In the genomic region with DNA sequence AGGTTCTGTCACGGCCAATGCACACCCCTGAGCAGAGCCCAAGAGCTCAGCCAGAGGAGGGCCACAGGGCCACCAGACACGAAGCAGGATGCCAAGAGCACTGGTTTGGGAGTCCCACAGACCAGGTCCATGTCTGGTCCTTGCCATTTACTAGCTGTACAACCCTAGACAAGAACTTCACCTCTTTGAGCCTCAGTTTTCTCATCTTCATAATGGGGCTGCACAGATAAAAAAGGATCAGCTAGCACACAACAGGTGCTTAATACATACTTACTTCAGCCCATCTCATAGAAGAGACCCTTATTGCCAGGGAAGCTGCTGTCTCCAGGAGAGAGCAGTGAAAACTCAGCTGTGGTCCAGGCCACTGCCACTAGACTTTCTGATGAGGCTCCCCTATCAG, we compare ENCODE assay signal across 1 cellular context.
TF ChIP-seq lines count a peak whose summit lies in the region.

No MANE protein-coding gene starts in this region.

TF ChIP-seq in K562, 482 proteins besides CTCF, POLR2A, EP300 and RAD21:
- TF ChIP-seq THAP12 (CRISPR knock-in tag; IDR thresholded peaks at IDR 0.05) (no peak), ZNF444 (CRISPR knock-in tag; IDR thresholded peaks at IDR 0.05) (no peak), ARHGAP35 (IDR thresholded peaks at IDR 0.05; ENCODE audit: partially characterized antibody) (no peak), POLR2G (IDR thresholded peaks at IDR 0.05; ENCODE audit: low read depth, low read length) (no peak), RBM25 (IDR thresholded peaks at IDR 0.05; ENCODE audit: low read depth, low read length, severe bottlenecking) (peak; percentile 68), FOSL1 (tag; conservative IDR thresholded peaks at IDR 0.05) (no peak), POLR2B (IDR thresholded peaks at IDR 0.05; ENCODE audit: low read depth, partially characterized antibody) (no peak), IRF9 (tag; IDR thresholded peaks at IDR 0.05) (no peak), ZKSCAN3 (CRISPR knock-in tag; IDR thresholded peaks at IDR 0.05) (no peak), PHF8 (IDR thresholded peaks at IDR 0.05; ENCODE audit: borderline replicate concordance, low read length) (no peak), NONO (IDR thresholded peaks at IDR 0.05; ENCODE audit: low read depth in 2 of 2, low read length in 1 of 2) (no peak), CHD4 (IDR thresholded peaks at IDR 0.05; ENCODE audit: insufficient read depth, insufficient replicate concordance, low read depth, low read length, poor library complexity, severe bottlenecking) (no peak), PREB (CRISPR knock-in tag; IDR thresholded peaks at IDR 0.05) (no peak), ZHX1 (conservative IDR thresholded peaks at IDR 0.05; ENCODE audit: low read length) (no peak), UBTF (IDR thresholded peaks at IDR 0.05; ENCODE audit: borderline replicate concordance in 1 of 2, low read depth in 2 of 2, low read length in 2 of 2) (no peak), ADNP (tag; IDR thresholded peaks at IDR 0.05) (no peak), GABPB1 (CRISPR knock-in tag; IDR thresholded peaks at IDR 0.05) (no peak), IRF2 (CRISPR knock-in tag; IDR thresholded peaks at IDR 0.05) (no peak), NCOA1 (IDR thresholded peaks at IDR 0.05; ENCODE audit: low read depth) (no peak), ZNF668 (CRISPR knock-in tag; IDR thresholded peaks at IDR 0.05) (no peak), BCOR (IDR thresholded peaks at IDR 0.05) (peak; percentile 73), SMARCE1 (IDR thresholded peaks at IDR 0.05) (no peak), KHSRP (IDR thresholded peaks at IDR 0.05) (no peak), KDM1A (IDR thresholded peaks at IDR 0.05) (peak in 1 of 2 experiments; percentile 44; a peak in 2 of 4 replicates), SIN3B (IDR thresholded peaks at IDR 0.05; ENCODE audit: low read depth) (no peak), XRCC5 (IDR thresholded peaks at IDR 0.05; ENCODE audit: low read depth, low read length) (no peak)
TF ChIP-seq in K562: peak in this region for 3.
